ENCODE assay signal across 13 cellular contexts in genomic region chrX:12115377-12115776, GRCh38. TPM values are rescaled to one million over a fixed set of nuclear protein-coding genes. Genes with fewer than 3 reads are reported as not detected.
DNase-seq lines count a peak whose midpoint lies in the region; ATAC-seq and TF ChIP-seq lines count a peak whose summit lies in the region.
"Had no signal": no experiment of that assay in that cellular context is flagged by ENCODE, and none has a peak within 500 bp of the region (broad histone marks: within the 10 kb centered on the region; RNA-seq: fewer than 3 reads in every experiment).

No MANE protein-coding gene starts in this region.

- no peaks in the 10 kb centered on the region for H3K4me1 Mint-ChIP-seq in chondrocyte (ENCODE audit: low read depth)
- no peaks in the 10 kb centered on the region for H3K4me1 Mint-ChIP-seq in neural progenitor cell
- H3K4me1 Mint-ChIP-seq: activated CD4-positive, alpha-beta T cell treated with anti-CD3 and anti-CD28 coated beads, Interleukin-2, amount 10 ng/mL, durations not matched to agents 7 days and 5 days; activated T-helper 17 cell treated with anti-CD3 and anti-CD28 coated beads, Interleukin-2, amount 50 U/mL, for 72 hours had no signal

- H3K27me3 Mint-ChIP-seq in chondrocyte (ENCODE audit: low read depth) (peaks cover 2% of the 10 kb centered on the region), neural progenitor cell (ENCODE audit: insufficient read depth, low read depth) (peaks cover 4% of the 10 kb centered on the region)
- H3K27me3 Mint-ChIP-seq: activated CD4-positive, alpha-beta T cell treated with anti-CD3 and anti-CD28 coated beads, Interleukin-2, amount 10 ng/mL, durations not matched to agents 7 days and 5 days; activated T-helper 17 cell treated with anti-CD3 and anti-CD28 coated beads, Interleukin-2, amount 50 U/mL, for 72 hours had no signal

- peaks cover 15% of the 10 kb centered on the region for H3K9me3 Mint-ChIP-seq in chondrocyte (ENCODE audit: low read depth)
- H3K9me3 Mint-ChIP-seq in neural progenitor cell = peaks cover 2% of the 10 kb centered on the region
- H3K9me3 Mint-ChIP-seq: activated CD4-positive, alpha-beta T cell treated with anti-CD3 and anti-CD28 coated beads, Interleukin-2, amount 10 ng/mL, durations not matched to agents 7 days and 5 days; activated T-helper 17 cell treated with anti-CD3 and anti-CD28 coated beads, Interleukin-2, amount 50 U/mL, for 72 hours had no signal

- POLR2A ChIA-PET in RWPE1 (lab: Yijun Ruan, JAX; ENCODE audit: low non-redundant PET) = no interaction called here

- no peaks in the 10 kb centered on the region for H3K36me3 ChIP-seq in neural progenitor cell
- H3K36me3 ChIP-seq: esophagus squamous epithelium had no signal

- H3K9me3 ChIP-seq in neural progenitor cell (ENCODE audit: low read depth) = no peaks in the 10 kb centered on the region
- H3K9me3 ChIP-seq: esophagus squamous epithelium had no signal

- no peak overlapping the region for H2AFZ ChIP-seq in neural progenitor cell (replicated peaks)

- H3K4me2 ChIP-seq in neural progenitor cell = no peak overlapping the region

- TF ChIP-seq CTCF in GM12872 (IDR thresholded peaks at IDR 0.05; ENCODE audit: insufficient read depth, low read depth, low read length) (peak; percentile 47; the same call in 2 of the 3 replicates), chondrocyte (IDR thresholded peaks at IDR 0.05) (peak; percentile 17), neural progenitor cell (IDR thresholded peaks at IDR 0.05) (peak; percentile 57), RWPE1 (conservative IDR thresholded peaks at IDR 0.05; ENCODE audit: low read depth) (no peak)

- no peaks in the 10 kb centered on the region for H3K79me2 ChIP-seq in neural progenitor cell (ENCODE audit: low read depth)

- H4K20me1 ChIP-seq in neural progenitor cell (ENCODE audit: low read depth) = no peaks in the 10 kb centered on the region

- no peaks in the 10 kb centered on the region for H3K27me3 ChIP-seq in neural progenitor cell
- H3K27me3 ChIP-seq: esophagus squamous epithelium had no signal

- H3K36me3 Mint-ChIP-seq in chondrocyte (ENCODE audit: low read depth) (no peaks in the 10 kb centered on the region), neural progenitor cell (no peaks in the 10 kb centered on the region)

- no peak overlapping the region for H3K4me3 ChIP-seq in neural progenitor cell
- H3K4me3 ChIP-seq: esophagus squamous epithelium had no signal

- H3K27ac ChIP-seq in neural progenitor cell = no peak overlapping the region
- H3K27ac ChIP-seq in RWPE1 = no peak overlapping the region
- H3K27ac ChIP-seq: esophagus squamous epithelium, HL-60 had no signal

- CTCF ChIA-PET in RWPE1 (lab: Yijun Ruan, JAX) = no interaction called here

- no peaks in the 10 kb centered on the region for H3F3A ChIP-seq in neural progenitor cell (ENCODE audit: low read depth)

- no peak overlapping the region for H3K9ac ChIP-seq in neural progenitor cell

- H3K4me1 ChIP-seq in neural progenitor cell = no peaks in the 10 kb centered on the region
- H3K4me1 ChIP-seq: esophagus squamous epithelium had no signal

- H3K27ac Mint-ChIP-seq in chondrocyte (ENCODE audit: unreplicated experiment) = no peak overlapping the region
- H3K27ac Mint-ChIP-seq in neural progenitor cell = no peak overlapping the region
- H3K27ac Mint-ChIP-seq: activated CD4-positive, alpha-beta T cell treated with anti-CD3 and anti-CD28 coated beads, Interleukin-2, amount 10 ng/mL, durations not matched to agents 7 days and 5 days; activated T-helper 17 cell treated with anti-CD3 and anti-CD28 coated beads, Interleukin-2, amount 50 U/mL, for 72 hours had no signal

- no peak overlapping the region for H3K4me3 Mint-ChIP-seq in chondrocyte (ENCODE audit: unreplicated experiment)
- no peak overlapping the region for H3K4me3 Mint-ChIP-seq in neural progenitor cell
- H3K4me3 Mint-ChIP-seq: activated CD4-positive, alpha-beta T cell treated with anti-CD3 and anti-CD28 coated beads, Interleukin-2, amount 10 ng/mL, durations not matched to agents 7 days and 5 days; activated T-helper 17 cell treated with anti-CD3 and anti-CD28 coated beads, Interleukin-2, amount 50 U/mL, for 72 hours had no signal

- ATAC-seq in GM19397 (IDR thresholded peaks at IDR 0.05; ENCODE audit: unreplicated experiment) = no peak
- ATAC-seq: activated T-helper 17 cell treated with anti-CD3 and anti-CD28 coated beads, Interleukin-2, amount 50 U/mL, for 72 hours had no signal

- DNase-seq in M059J (ENCODE audit: low read depth) (peak; percentile 14), chondrocyte (ENCODE audit: low spot score) (no peak), neural progenitor cell (ENCODE audit: low spot score) (peak; percentile 45), RWPE1 (ENCODE audit: low spot score) (no peak), superior temporal gyrus (ENCODE audit: extremely low spot score) (no peak)
- DNase-seq: activated CD4-positive, alpha-beta T cell treated with anti-CD3 and anti-CD28 coated beads, Interleukin-2, amount 10 ng/mL, durations not matched to agents 7 days and 5 days; esophagus squamous epithelium; MM.1S; NCI-H446 had no signal

RNA-seq across cellular contexts. Expression of gene FRMPD4, which starts 22.9 kb away (rescaled TPM):
- total RNA-seq in M059J (2014; rRNA removed; shearing (Covaris generic)) = 1.3 and 3.5 TPM in 2 replicates
- 0.10 to 0.22 TPM in 2 of 3 replicates, not detected in the other for total RNA-seq in chondrocyte
- not detected in 2 replicates for total RNA-seq in neural progenitor cell (ENCODE audit: low replicate concordance)
- total RNA-seq: activated CD4-positive, alpha-beta T cell treated with anti-CD3 and anti-CD28 coated beads, Interleukin-2, amount 10 ng/mL, durations not matched to agents 7 days and 5 days; activated T-helper 17 cell treated with anti-CD3 and anti-CD28 coated beads, Interleukin-2, amount 50 U/mL, for 72 hours had no signal

Comparison
In these comparisons a context has a peak if more than half of its experiments do, and no peak if none do; other contexts are left out.
1. DNase-seq: peak in M059J (single experiment) and neural progenitor cell (single experiment); none in chondrocyte (single experiment), RWPE1 (single experiment) and superior temporal gyrus (single experiment).